In the genomic region with DNA sequence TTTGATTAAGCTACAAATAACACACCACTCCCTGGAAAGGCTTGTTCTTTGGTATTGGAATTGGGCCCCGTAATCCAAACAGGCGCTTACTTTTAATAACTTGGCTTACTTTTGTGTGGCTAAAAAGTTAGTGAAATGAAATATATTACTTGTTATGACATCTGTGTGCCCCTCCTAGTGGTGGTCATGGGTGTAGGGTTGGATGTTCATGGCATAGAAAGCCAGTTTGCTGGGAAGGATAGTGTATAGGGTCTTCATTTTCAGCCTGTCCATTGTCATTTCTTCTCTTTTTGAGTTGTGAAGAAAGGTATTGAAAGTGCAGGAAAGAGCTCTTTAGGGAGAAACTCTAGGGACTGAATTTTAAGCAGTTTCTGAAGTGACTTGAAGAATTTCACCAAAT, we compare ENCODE assay signal across 8 cellular contexts. TPM values are rescaled to one million over a fixed set of nuclear protein-coding genes. Genes with fewer than 3 reads are reported as not detected.
DNase-seq lines count a peak whose midpoint lies in the region; ATAC-seq and TF ChIP-seq lines count a peak whose summit lies in the region.

No MANE protein-coding gene starts in this region.

- H3K9me3 ChIP-seq in right atrium auricular region (no peaks in the 10 kb centered on the region), right cardiac atrium (ENCODE audit: control insufficient read depth, low read length) (no peaks in the 10 kb centered on the region), Peyer's patch (no peaks in the 10 kb centered on the region), fibroblast of lung (ENCODE audit: control insufficient read depth, insufficient read depth, low read depth, low read length) (no peaks in the 10 kb centered on the region), upper lobe of right lung (no peaks in the 10 kb centered on the region)

- no peaks in the 10 kb centered on the region for H3K27me3 ChIP-seq in right atrium auricular region
- no peaks in the 10 kb centered on the region for H3K27me3 ChIP-seq in right cardiac atrium (ENCODE audit: control insufficient read depth, insufficient read depth)
- H3K27me3 ChIP-seq in Peyer's patch = no peaks in the 10 kb centered on the region
- no peaks in the 10 kb centered on the region for H3K27me3 ChIP-seq in fibroblast of lung (ENCODE audit: control insufficient read depth, insufficient read depth, low read length)
- H3K27me3 ChIP-seq in upper lobe of right lung = no peaks in the 10 kb centered on the region

- H4K20me1 ChIP-seq in fibroblast of lung (ENCODE audit: control insufficient read depth, extremely low read depth, insufficient read depth, low read length) = no peaks in the 10 kb centered on the region

- no peak overlapping the region for H2AFZ ChIP-seq in fibroblast of lung (ENCODE audit: low read length)

- H3K27ac ChIP-seq in right atrium auricular region (peak overlapping the region in 1 of 2 donors; percentile 49), right cardiac atrium (ENCODE audit: low read length) (no peak overlapping the region), Peyer's patch (no peak overlapping the region), fibroblast of lung (ENCODE audit: insufficient read depth, low read length) (no peak overlapping the region), upper lobe of right lung (no peak overlapping the region)

- DNase-seq in right atrium auricular region (ENCODE audit: low spot score) = no peak
- no peak for DNase-seq in right cardiac atrium
- DNase-seq in Peyer's patch = no peak
- DNase-seq in fibroblast of lung (ENCODE audit: low read depth in 2 of 2) = peak in 1 of 2 donors; percentile 31
- no peak for DNase-seq in upper lobe of right lung
- DNase-seq in GOT3 (lab: John Stamatoyannopoulos, UW) = no peak
- no peak for DNase-seq in NCI-H1417 treated with DMSO at 0.1 percent for 48 hours (lab: John Stamatoyannopoulos, UW)
- no peak for DNase-seq in medulla oblongata (ENCODE audit: extremely low spot score)

- intact Hi-C loops in right cardiac atrium (cut with DNase I) = loop anchor here in 1 of 4 donors (5.0 to 10.0 kb wide), 2 partner anchors 39 to 97 kb away; no protein-coding TSS in a partner anchor
- intact Hi-C loops in upper lobe of right lung (cut with DNase I) = no loop called here

- no peak overlapping the region for H3K4me3 ChIP-seq in right atrium auricular region
- no peak overlapping the region for H3K4me3 ChIP-seq in right cardiac atrium (ENCODE audit: low read length)
- H3K4me3 ChIP-seq in Peyer's patch = no peak overlapping the region
- no peak overlapping the region for H3K4me3 ChIP-seq in fibroblast of lung (replicated peaks in 1 of 4; ENCODE audit: control extremely low read depth in 1 of 4, insufficient read depth in 1 of 4, low read depth in 3 of 4, low read length in 4 of 4)
- no peak overlapping the region for H3K4me3 ChIP-seq in upper lobe of right lung

- H3K4me2 ChIP-seq in fibroblast of lung (ENCODE audit: extremely low read depth, insufficient read depth, low read length) = no peak overlapping the region

- H3K4me1 ChIP-seq in right atrium auricular region = peaks cover 0 to 70% of the 10 kb centered on the region in 2 donors
- peaks cover 4% of the 10 kb centered on the region for H3K4me1 ChIP-seq in right cardiac atrium (ENCODE audit: control insufficient read depth, insufficient read depth, low read length)
- H3K4me1 ChIP-seq in Peyer's patch = peaks cover 0 to 45% (median 4%) of the 10 kb centered on the region in 4 donors
- H3K4me1 ChIP-seq in fibroblast of lung (ENCODE audit: control insufficient read depth, extremely low read depth, insufficient read depth, low read length) = peaks cover 3% of the 10 kb centered on the region
- peaks cover 25% of the 10 kb centered on the region for H3K4me1 ChIP-seq in upper lobe of right lung

- no peaks in the 10 kb centered on the region for H3K36me3 ChIP-seq in right atrium auricular region
- no peaks in the 10 kb centered on the region for H3K36me3 ChIP-seq in Peyer's patch
- no peaks in the 10 kb centered on the region for H3K36me3 ChIP-seq in fibroblast of lung (ENCODE audit: control insufficient read depth, insufficient read depth, low read length)
- H3K36me3 ChIP-seq in upper lobe of right lung = no peaks in the 10 kb centered on the region

- no peak for TF ChIP-seq POLR2A in Peyer's patch (IDR thresholded peaks at IDR 0.05)

- no peak overlapping the region for H3K9ac ChIP-seq in fibroblast of lung (ENCODE audit: insufficient read depth, low read length)

- ATAC-seq in right cardiac atrium (no peak), upper lobe of right lung (no peak)

- WGBS in right cardiac atrium = 51% methylated on average over 2 of the region's 2 CpGs

- no peaks in the 10 kb centered on the region for H3K79me2 ChIP-seq in fibroblast of lung (ENCODE audit: control insufficient read depth, insufficient read depth, low read length)

- TF ChIP-seq CTCF in right atrium auricular region (IDR thresholded peaks at IDR 0.05) = peak; percentile 12 to 54
- peak in 4 of 6 experiments; percentile 17 to 24 (median 24) for TF ChIP-seq CTCF in Peyer's patch (IDR thresholded peaks at IDR 0.05)
- peak; percentile 50 to 58 for TF ChIP-seq CTCF in fibroblast of lung (conservative IDR thresholded peaks at IDR 0.05 in 1 of 2, IDR thresholded peaks at IDR 0.05 in 1 of 2; ENCODE audit: low read depth in 1 of 2, low read length in 2 of 2)
- peak; percentile 29 for TF ChIP-seq CTCF in upper lobe of right lung (IDR thresholded peaks at IDR 0.05)

RNA-seq across cellular contexts. Expression of a gene that starts 5.9 kb away (rescaled TPM):
- 1 to 10 TPM; 5.3 to 5.5 TPM for total RNA-seq in right atrium auricular region
- 1 to 10 TPM; 3.6 to 5.2 (median 4.8) TPM for total RNA-seq in right cardiac atrium
- polyA plus RNA-seq in right cardiac atrium = 1.9 TPM
- 10 to 100 TPM; 51.2 to 97.6 (median 81.2) TPM for total RNA-seq in Peyer's patch
- total RNA-seq in fibroblast of lung = 3.3 and 3.5 TPM in 2 replicates
- 1.4 and 2.5 TPM in 2 replicates for polyA plus RNA-seq in fibroblast of lung
- polyA plus RNA-seq in fibroblast of lung (2012) = 0.51 and 1.2 TPM in 2 replicates
- polyA minus RNA-seq in fibroblast of lung (ENCODE audit: low replicate concordance) = 0.37 and 1.1 TPM in 2 replicates
- total RNA-seq in upper lobe of right lung = 12.0 TPM
